1 cellular context compared by ENCODE assay signal in the genomic region with DNA sequence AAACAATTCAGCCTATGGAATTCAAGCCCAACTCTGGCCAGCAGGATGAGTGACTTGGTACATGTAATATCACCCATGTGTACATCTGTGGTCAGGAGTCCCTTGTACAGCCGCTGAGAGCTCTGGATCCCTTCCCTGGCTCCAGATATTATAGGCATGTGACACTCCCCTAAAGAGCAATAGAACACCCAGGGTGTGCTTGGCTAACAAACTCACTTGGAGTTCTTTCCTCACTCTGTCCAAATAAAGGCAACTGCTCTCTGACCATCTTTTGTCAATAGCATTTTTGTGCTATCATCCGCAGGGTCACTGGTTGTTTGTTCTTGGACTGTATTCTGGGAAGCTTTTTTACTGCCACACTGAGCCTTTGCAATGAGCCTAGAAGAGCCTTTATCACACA.
TF ChIP-seq lines count a peak whose summit lies in the region.

No MANE protein-coding gene starts in this region.

TF ChIP-seq in HepG2, 621 proteins besides CTCF, POLR2A, EP300 and RAD21 (continued from another document and continues in another):
- TF ChIP-seq, protein P1, sequence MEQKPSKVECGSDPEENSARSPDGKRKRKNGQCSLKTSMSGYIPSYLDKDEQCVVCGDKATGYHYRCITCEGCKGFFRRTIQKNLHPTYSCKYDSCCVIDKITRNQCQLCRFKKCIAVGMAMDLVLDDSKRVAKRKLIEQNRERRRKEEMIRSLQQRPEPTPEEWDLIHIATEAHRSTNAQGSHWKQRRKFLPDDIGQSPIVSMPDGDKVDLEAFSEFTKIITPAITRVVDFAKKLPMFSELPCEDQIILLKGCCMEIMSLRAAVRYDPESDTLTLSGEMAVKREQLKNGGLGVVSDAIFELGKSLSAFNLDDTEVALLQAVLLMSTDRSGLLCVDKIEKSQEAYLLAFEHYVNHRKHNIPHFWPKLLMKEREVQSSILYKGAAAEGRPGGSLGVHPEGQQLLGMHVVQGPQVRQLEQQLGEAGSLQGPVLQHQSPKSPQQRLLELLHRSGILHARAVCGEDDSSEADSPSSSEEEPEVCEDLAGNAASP (CRISPR knock-in tag; IDR thresholded peaks at IDR 0.05; ENCODE audit: borderline replicate concordance) = 0 out of 2 replicates have a peak, but pooled peaks have one; percentile 17
- no peak for TF ChIP-seq HINFP (CRISPR knock-in tag; IDR thresholded peaks at IDR 0.05; ENCODE audit: low read depth)
- no peak for TF ChIP-seq ZNF563 (CRISPR knock-in tag; IDR thresholded peaks at IDR 0.05)
- no peak for TF ChIP-seq ZKSCAN1 (IDR thresholded peaks at IDR 0.05; ENCODE audit: low read length)
- TF ChIP-seq, protein P2, sequence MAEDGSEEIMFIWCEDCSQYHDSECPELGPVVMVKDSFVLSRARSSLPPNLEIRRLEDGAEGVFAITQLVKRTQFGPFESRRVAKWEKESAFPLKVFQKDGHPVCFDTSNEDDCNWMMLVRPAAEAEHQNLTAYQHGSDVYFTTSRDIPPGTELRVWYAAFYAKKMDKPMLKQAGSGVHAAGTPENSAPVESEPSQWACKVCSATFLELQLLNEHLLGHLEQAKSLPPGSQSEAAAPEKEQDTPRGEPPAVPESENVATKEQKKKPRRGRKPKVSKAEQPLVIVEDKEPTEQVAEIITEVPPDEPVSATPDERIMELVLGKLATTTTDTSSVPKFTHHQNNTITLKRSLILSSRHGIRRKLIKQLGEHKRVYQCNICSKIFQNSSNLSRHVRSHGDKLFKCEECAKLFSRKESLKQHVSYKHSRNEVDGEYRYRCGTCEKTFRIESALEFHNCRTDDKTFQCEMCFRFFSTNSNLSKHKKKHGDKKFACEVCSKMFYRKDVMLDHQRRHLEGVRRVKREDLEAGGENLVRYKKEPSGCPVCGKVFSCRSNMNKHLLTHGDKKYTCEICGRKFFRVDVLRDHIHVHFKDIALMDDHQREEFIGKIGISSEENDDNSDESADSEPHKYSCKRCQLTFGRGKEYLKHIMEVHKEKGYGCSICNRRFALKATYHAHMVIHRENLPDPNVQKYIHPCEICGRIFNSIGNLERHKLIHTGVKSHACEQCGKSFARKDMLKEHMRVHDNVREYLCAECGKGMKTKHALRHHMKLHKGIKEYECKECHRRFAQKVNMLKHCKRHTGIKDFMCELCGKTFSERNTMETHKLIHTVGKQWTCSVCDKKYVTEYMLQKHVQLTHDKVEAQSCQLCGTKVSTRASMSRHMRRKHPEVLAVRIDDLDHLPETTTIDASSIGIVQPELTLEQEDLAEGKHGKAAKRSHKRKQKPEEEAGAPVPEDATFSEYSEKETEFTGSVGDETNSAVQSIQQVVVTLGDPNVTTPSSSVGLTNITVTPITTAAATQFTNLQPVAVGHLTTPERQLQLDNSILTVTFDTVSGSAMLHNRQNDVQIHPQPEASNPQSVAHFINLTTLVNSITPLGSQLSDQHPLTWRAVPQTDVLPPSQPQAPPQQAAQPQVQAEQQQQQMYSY (CRISPR knock-in tag; IDR thresholded peaks at IDR 0.05) = no peak
- 0 out of 2 replicates have a peak, but pooled peaks have one; percentile 33 for TF ChIP-seq FOXO1 (CRISPR knock-in tag; IDR thresholded peaks at IDR 0.05)
- no peak for TF ChIP-seq ZNF280D (CRISPR knock-in tag; IDR thresholded peaks at IDR 0.05)
- peak; percentile 59; the same call in 1 of the 2 replicates for TF ChIP-seq RERE (CRISPR knock-in tag; IDR thresholded peaks at IDR 0.05; ENCODE audit: low read depth)
- TF ChIP-seq, protein P3, sequence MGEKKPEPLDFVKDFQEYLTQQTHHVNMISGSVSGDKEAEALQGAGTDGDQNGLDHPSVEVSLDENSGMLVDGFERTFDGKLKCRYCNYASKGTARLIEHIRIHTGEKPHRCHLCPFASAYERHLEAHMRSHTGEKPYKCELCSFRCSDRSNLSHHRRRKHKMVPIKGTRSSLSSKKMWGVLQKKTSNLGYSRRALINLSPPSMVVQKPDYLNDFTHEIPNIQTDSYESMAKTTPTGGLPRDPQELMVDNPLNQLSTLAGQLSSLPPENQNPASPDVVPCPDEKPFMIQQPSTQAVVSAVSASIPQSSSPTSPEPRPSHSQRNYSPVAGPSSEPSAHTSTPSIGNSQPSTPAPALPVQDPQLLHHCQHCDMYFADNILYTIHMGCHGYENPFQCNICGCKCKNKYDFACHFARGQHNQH (CRISPR knock-in tag; IDR thresholded peaks at IDR 0.05) = no peak
- peak; percentile 79; the same call in 1 of the 2 replicates for TF ChIP-seq ZBTB26 (CRISPR knock-in tag; IDR thresholded peaks at IDR 0.05; ENCODE audit: borderline replicate concordance)
- peak; percentile 76 for TF ChIP-seq SOX5 (CRISPR knock-in tag; IDR thresholded peaks at IDR 0.05; ENCODE audit: borderline replicate concordance)
- TF ChIP-seq SRSF1 (optimal IDR thresholded peaks at IDR 0.05; ENCODE audit: low read depth, low read length) = no peak
- no peak for TF ChIP-seq CHCHD3 (CRISPR knock-in tag; IDR thresholded peaks at IDR 0.05)
- TF ChIP-seq ZNF292 (CRISPR knock-in tag; IDR thresholded peaks at IDR 0.05; ENCODE audit: borderline replicate concordance, low read depth) = peak; percentile 77; the same call in 1 of the 2 replicates
- TF ChIP-seq ZNF639 (CRISPR knock-in tag; conservative IDR thresholded peaks at IDR 0.05) = no peak
- no peak for TF ChIP-seq ZNF572 (CRISPR knock-in tag; IDR thresholded peaks at IDR 0.05)
- TF ChIP-seq HOXA9 (CRISPR knock-in tag; IDR thresholded peaks at IDR 0.05; ENCODE audit: borderline replicate concordance) = no peak
- peak; percentile 60; the same call in 1 of the 2 replicates for TF ChIP-seq DPF2 (CRISPR knock-in tag; IDR thresholded peaks at IDR 0.05; ENCODE audit: borderline replicate concordance, low read depth)
- no peak for TF ChIP-seq HNRNPL (IDR thresholded peaks at IDR 0.05; ENCODE audit: low read depth, low read length)
- TF ChIP-seq TAF15 (IDR thresholded peaks at IDR 0.05; ENCODE audit: low read depth, low read length, poor library complexity, severe bottlenecking) = no peak
- no peak for TF ChIP-seq MTF1 (CRISPR knock-in tag; IDR thresholded peaks at IDR 0.05)
- no peak for TF ChIP-seq ZNF670 (CRISPR knock-in tag; IDR thresholded peaks at IDR 0.05; ENCODE audit: borderline replicate concordance)
- no peak for TF ChIP-seq SNAI1 (CRISPR knock-in tag; IDR thresholded peaks at IDR 0.05; ENCODE audit: borderline replicate concordance)
- peak; percentile 66; the same call in 1 of the 2 replicates for TF ChIP-seq ZNF564 (CRISPR knock-in tag; IDR thresholded peaks at IDR 0.05)
- TF ChIP-seq ZFP37 (CRISPR knock-in tag; IDR thresholded peaks at IDR 0.05; ENCODE audit: borderline replicate concordance) = no peak
- no peak for TF ChIP-seq JUNB (CRISPR knock-in tag; IDR thresholded peaks at IDR 0.05; ENCODE audit: borderline replicate concordance)
- no peak for TF ChIP-seq MXD4 (CRISPR knock-in tag; IDR thresholded peaks at IDR 0.05)
- peak; percentile 81 for TF ChIP-seq HNF4A (CRISPR knock-in tag; IDR thresholded peaks at IDR 0.05)
- TF ChIP-seq IRF1 (CRISPR knock-in tag; IDR thresholded peaks at IDR 0.05; ENCODE audit: low read depth) = no peak
- TF ChIP-seq ZNF546 (CRISPR knock-in tag; conservative IDR thresholded peaks at IDR 0.05) = no peak
- peak; percentile 62 for TF ChIP-seq TEAD3 (CRISPR knock-in tag; optimal IDR thresholded peaks at IDR 0.05; ENCODE audit: borderline replicate concordance)
- peak; percentile 76 for TF ChIP-seq NR2F6 (IDR thresholded peaks at IDR 0.05)
- TF ChIP-seq NR2F6 (CRISPR knock-in tag; IDR thresholded peaks at IDR 0.05) = peak; percentile 66
- TF ChIP-seq ATF5 (CRISPR knock-in tag; IDR thresholded peaks at IDR 0.05; ENCODE audit: low read depth) = no peak
- TF ChIP-seq XBP1 (CRISPR knock-in tag; IDR thresholded peaks at IDR 0.05) = no peak
- no peak for TF ChIP-seq ZNF720 (CRISPR knock-in tag; IDR thresholded peaks at IDR 0.05)
- no peak for TF ChIP-seq ZNF558 (CRISPR knock-in tag; IDR thresholded peaks at IDR 0.05; ENCODE audit: borderline replicate concordance)
